In genomic region chr3:64945171-64945684, GRCh38 we compare ENCODE assay signal across 11 cellular contexts.
DNase-seq lines count a peak whose midpoint lies in the region; ATAC-seq and TF ChIP-seq lines count a peak whose summit lies in the region.
"Had no signal": no experiment of that assay in that cellular context is flagged by ENCODE, and none has a peak within 500 bp of the region (broad histone marks: within the 10 kb centered on the region; RNA-seq: fewer than 3 reads in every experiment).

No MANE protein-coding gene starts in this region.

- peak; percentile 43 for DNase-seq in Ammon's horn (ENCODE audit: low spot score)
- peak in 1 of 2 donors; percentile 17 for DNase-seq in heart right ventricle
- DNase-seq in osteocyte (ENCODE audit: extremely low spot score, unreplicated experiment) = no peak
- DNase-seq in GM10266 (ENCODE audit: extremely low spot score) = no peak
- DNase-seq in HuH-7 (ENCODE audit: low spot score) = no peak
- DNase-seq in NCI-H187 (lab: John Stamatoyannopoulos, UW) = no peak
- DNase-seq: upper lobe of left lung had no signal

- H3K27me3 Mint-ChIP-seq in osteocyte (ENCODE audit: unreplicated experiment) = no peaks in the 10 kb centered on the region
- H3K27me3 Mint-ChIP-seq: B cell had no signal

- H3K9me3 Mint-ChIP-seq in osteocyte (ENCODE audit: unreplicated experiment) = no peaks in the 10 kb centered on the region

- H3K9me3 ChIP-seq in heart right ventricle = no peaks in the 10 kb centered on the region
- H3K9me3 ChIP-seq: upper lobe of left lung had no signal

- intact Hi-C loops in heart right ventricle (cut with DNase I) = loop anchor here in 1 of 10 donors (5.0 kb wide), 1 partner anchor 53 kb away; no protein-coding TSS in a partner anchor

- H3K27me3 ChIP-seq in heart right ventricle = no peaks in the 10 kb centered on the region
- H3K27me3 ChIP-seq: upper lobe of left lung had no signal

- no peak for TF ChIP-seq CTCF in VCaP (conservative IDR thresholded peaks at IDR 0.05)
- TF ChIP-seq CTCF in heart right ventricle (IDR thresholded peaks at IDR 0.05) = no peak
- no peak for TF ChIP-seq CTCF in osteocyte (IDR thresholded peaks at IDR 0.05)
- TF ChIP-seq CTCF in GM10266 (IDR thresholded peaks at IDR 0.05; ENCODE audit: control insufficient read depth, insufficient read depth, low read depth, missing control alignments) = no peak

- H3K36me3 ChIP-seq in heart right ventricle = no peaks in the 10 kb centered on the region
- H3K36me3 ChIP-seq: upper lobe of left lung had no signal

- peaks cover 14% of the 10 kb centered on the region for H3K4me1 Mint-ChIP-seq in osteocyte (ENCODE audit: unreplicated experiment)
- H3K4me1 Mint-ChIP-seq: B cell had no signal

- peak overlapping the region; percentile 21; the same call in 1 of the 2 replicates for H3K27ac ChIP-seq in VCaP
- H3K27ac ChIP-seq in heart right ventricle = peak overlapping the region; percentile 9 to 75 (median 58)

- no peaks in the 10 kb centered on the region for H3K36me3 Mint-ChIP-seq in osteocyte (ENCODE audit: unreplicated experiment)

- H3K4me3 ChIP-seq in heart right ventricle = no peak overlapping the region
- H3K4me3 ChIP-seq: upper lobe of left lung had no signal

- ATAC-seq in heart right ventricle = peak; percentile 56 to 87 (median 71)
- no peak for ATAC-seq in GM19452 (IDR thresholded peaks at IDR 0.05; ENCODE audit: unreplicated experiment)
- ATAC-seq: HCT116 had no signal

- WGBS in heart right ventricle, 2 donors = 25 to 27% methylated on average over 6 of the region's 6 CpGs

- H3K4me3 Mint-ChIP-seq in osteocyte (ENCODE audit: unreplicated experiment) = no peak overlapping the region
- H3K4me3 Mint-ChIP-seq: B cell had no signal

- H3K4me1 ChIP-seq in heart right ventricle = peaks cover 0 to 32% (median 11%) of the 10 kb centered on the region in 9 donors

- peak overlapping the region; percentile 39 for H3K27ac Mint-ChIP-seq in osteocyte (ENCODE audit: unreplicated experiment)
- H3K27ac Mint-ChIP-seq: B cell had no signal
